ENCODE assay signal across 11 cellular contexts in the genomic region with DNA sequence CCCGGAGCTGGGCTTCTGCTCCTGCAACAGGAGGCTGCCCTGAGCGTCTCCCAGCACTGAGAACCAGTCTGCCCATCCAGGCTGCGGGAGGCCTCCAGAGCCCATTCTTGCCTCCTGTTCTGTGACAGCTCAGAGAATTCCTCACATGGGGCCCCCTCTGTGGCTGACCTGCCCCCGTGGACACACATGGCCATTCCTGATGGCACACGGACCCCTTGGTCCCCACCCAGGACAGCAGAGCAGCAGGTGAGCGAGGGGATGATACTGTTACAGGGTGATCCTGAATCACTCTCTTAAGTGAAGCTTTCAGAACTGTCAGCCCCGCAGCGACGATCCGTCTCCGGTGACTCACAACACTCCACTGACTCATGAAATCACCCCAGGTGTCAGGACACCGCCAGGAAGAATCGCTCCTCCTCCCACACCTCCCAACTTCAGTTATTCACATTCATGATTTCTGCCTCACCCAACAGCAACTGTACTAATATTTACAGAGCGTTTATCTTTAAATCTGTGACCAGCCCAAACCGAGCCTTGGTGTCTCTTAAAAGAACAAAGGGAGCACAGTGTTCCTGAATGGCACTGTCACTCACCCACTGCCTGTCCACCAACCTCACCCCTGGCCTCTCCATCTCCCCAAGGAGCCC. TPM values are rescaled to one million over a fixed set of nuclear protein-coding genes. Genes with fewer than 3 reads are reported as not detected.
DNase-seq lines count a peak whose midpoint lies in the region; ATAC-seq and TF ChIP-seq lines count a peak whose summit lies in the region.
"Had no signal": no experiment of that assay in that cellular context is flagged by ENCODE, and none has a peak within 500 bp of the region (broad histone marks: within the 10 kb centered on the region; RNA-seq: fewer than 3 reads in every experiment).

No MANE protein-coding gene starts in this region.

- H2AFZ ChIP-seq in smooth muscle cell (ENCODE audit: low read depth), result no peak overlapping the region

- H3K4me3 ChIP-seq in tibial artery (no peak overlapping the region), smooth muscle cell (no peak overlapping the region)
- H3K4me3 ChIP-seq: breast epithelium, vagina had no signal

- no peaks in the 10 kb centered on the region for H3K9me3 ChIP-seq in tibial artery
- no peaks in the 10 kb centered on the region for H3K9me3 ChIP-seq in smooth muscle cell (replicated peaks; ENCODE audit: low read depth)
- H3K9me3 ChIP-seq: breast epithelium, vagina had no signal

- WGBS in smooth muscle cell (ENCODE audit: low lambda C conversion rate), result 32% methylated on average over 15 of the region's 15 CpGs

- peak; percentile 76 for DNase-seq in DMS153 treated with DMSO at 0.1 percent for 48 hours (lab: John Stamatoyannopoulos, UW; ENCODE audit: unreplicated experiment)
- DNase-seq in LoVo (ENCODE audit: low spot score), result peak; percentile 80
- peak; percentile 66 for DNase-seq in activated CD8-positive, alpha-beta memory T cell treated with anti-CD3 and anti-CD28 coated beads, Interleukin-2, amount 50 U/mL, for 48 hours
- DNase-seq in myocyte (ENCODE audit: low read depth), result peak; percentile 30
- DNase-seq in SK-N-DZ (ENCODE audit: low spot score), result no peak
- no peak for DNase-seq in tibial artery
- DNase-seq in smooth muscle cell (lab: John Stamatoyannopoulos, UW; ENCODE audit: unreplicated experiment), result no peak
- DNase-seq: Kasumi-1 had no signal

- H3K9ac ChIP-seq in smooth muscle cell (ENCODE audit: low read depth), result no peak overlapping the region

- H3K36me3 ChIP-seq in tibial artery (no peaks in the 10 kb centered on the region), smooth muscle cell (ENCODE audit: low read depth) (no peaks in the 10 kb centered on the region)
- H3K36me3 ChIP-seq: breast epithelium, vagina had no signal

- H3K27me3 ChIP-seq in tibial artery, result peaks cover 0 to 28% of the 10 kb centered on the region in 2 donors
- H3K27me3 ChIP-seq in smooth muscle cell (ENCODE audit: low read depth), result peaks cover 2% of the 10 kb centered on the region
- H3K27me3 ChIP-seq: vagina had no signal

- no peaks in the 10 kb centered on the region for H3K4me1 ChIP-seq in tibial artery
- no peaks in the 10 kb centered on the region for H3K4me1 ChIP-seq in smooth muscle cell (ENCODE audit: low read depth)
- H3K4me1 ChIP-seq: vagina had no signal

- H3K27ac ChIP-seq in tibial artery (no peak overlapping the region), smooth muscle cell (ENCODE audit: low read depth) (no peak overlapping the region)
- H3K27ac ChIP-seq: vagina had no signal

- no peak overlapping the region for H3K4me2 ChIP-seq in smooth muscle cell

- no peak for ATAC-seq in HG03565 (IDR thresholded peaks at IDR 0.05; ENCODE audit: unreplicated experiment)

- TF ChIP-seq CTCF in tibial artery (IDR thresholded peaks at IDR 0.05) (no peak), smooth muscle cell (IDR thresholded peaks at IDR 0.05; ENCODE audit: borderline replicate concordance, insufficient read depth, poor library complexity, severe bottlenecking) (no peak)

- no peaks in the 10 kb centered on the region for H3F3A ChIP-seq in smooth muscle cell (ENCODE audit: low read depth)

- H3K79me2 ChIP-seq in smooth muscle cell (ENCODE audit: low read depth), result no peaks in the 10 kb centered on the region

- intact Hi-C loops in tibial artery (cut with DNase I; ENCODE audit: low total_unique reads), result no loop called here

- no peaks in the 10 kb centered on the region for H4K20me1 ChIP-seq in smooth muscle cell (ENCODE audit: low read depth)

RNA-seq across cellular contexts. Expression of gene CHD5, which starts 22.5 kb away (rescaled TPM):
- total RNA-seq in myocyte (0.10 TPM in 1 of 2 replicates, not detected in the other), smooth muscle cell (0.40 TPM in 2 replicates)
- 0.03 TPM for polyA plus RNA-seq in myocyte (2012)
- 0.24 and 0.29 TPM in 2 replicates for polyA plus RNA-seq in SK-N-DZ (2014; cell fraction: cytosol; rRNA removed)
- 0.22 and 0.38 TPM in 2 replicates for polyA plus RNA-seq in SK-N-DZ (2014; cell fraction: nucleus; rRNA removed)
- not detected in 2 replicates for polyA plus RNA-seq in smooth muscle cell

RNA-seq across cellular contexts. Expression of gene RPL22, which starts 41.7 kb away (rescaled TPM):
- total RNA-seq in myocyte (148 and 160 TPM in 2 replicates), smooth muscle cell (108 and 126 TPM in 2 replicates)
- polyA plus RNA-seq in myocyte (2012), result 504 TPM
- 206 and 224 TPM in 2 replicates for polyA plus RNA-seq in SK-N-DZ (2014; cell fraction: cytosol; rRNA removed)
- polyA plus RNA-seq in SK-N-DZ (2014; cell fraction: nucleus; rRNA removed), result 133 and 136 TPM in 2 replicates
- polyA plus RNA-seq in smooth muscle cell, result 108 and 117 TPM in 2 replicates

RNA-seq across cellular contexts. Expression of gene RNF207, which starts 48.3 kb away (rescaled TPM):
- total RNA-seq in myocyte (0.36 and 0.86 TPM in 2 replicates), smooth muscle cell (1.8 and 4.8 TPM in 2 replicates)
- 0.54 TPM for polyA plus RNA-seq in myocyte (2012)
- 5.9 and 13.4 TPM in 2 replicates for polyA plus RNA-seq in SK-N-DZ (2014; cell fraction: cytosol; rRNA removed)
- polyA plus RNA-seq in SK-N-DZ (2014; cell fraction: nucleus; rRNA removed), result 72.6 and 79.0 TPM in 2 replicates
- polyA plus RNA-seq in smooth muscle cell, result 2.0 and 4.0 TPM in 2 replicates

Comparison
In these comparisons a context has a peak if more than half of its experiments do, and no peak if none do; other contexts are left out.
1. DNase-seq: peak in DMS153 treated with DMSO at 0.1 percent for 48 hours (single experiment), LoVo (single experiment), activated CD8-positive, alpha-beta memory T cell treated with anti-CD3 and anti-CD28 coated beads, Interleukin-2, amount 50 U/mL, for 48 hours (single experiment) and myocyte (single experiment); none in SK-N-DZ (single experiment), tibial artery (0 of 2) and smooth muscle cell (single experiment).